26 cellular contexts compared by ENCODE assay signal in the genomic region with DNA sequence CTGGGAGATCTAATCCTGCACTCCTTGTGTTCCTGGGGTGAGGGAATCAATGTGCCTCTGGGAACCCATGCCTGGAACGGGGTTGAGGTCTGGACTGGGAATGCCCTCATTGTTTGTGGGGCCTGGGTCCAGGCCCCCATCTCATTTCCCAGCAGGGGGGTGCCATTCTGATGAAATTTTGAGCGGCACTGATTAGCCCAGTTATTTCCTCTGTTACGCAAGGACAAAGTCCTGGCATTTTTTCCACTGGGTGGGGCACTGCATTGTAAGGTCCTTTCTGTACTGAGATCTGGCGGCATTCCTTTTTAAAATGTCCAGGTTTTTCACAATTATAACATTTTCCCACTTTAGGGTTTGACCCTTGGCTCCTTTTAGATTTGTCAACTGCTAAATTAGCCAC. TPM values are rescaled to one million over a fixed set of nuclear protein-coding genes. Genes with fewer than 3 reads are reported as not detected.
A peak's percentile ranks its signal among the peaks of the same experiment; 100 is the strongest.
DNase-seq lines count a peak whose midpoint lies in the region; ATAC-seq and TF ChIP-seq lines count a peak whose summit lies in the region.
"Had no signal": no experiment of that assay in that cellular context is flagged by ENCODE, and none has a peak within 500 bp of the region (broad histone marks: within the 10 kb centered on the region; RNA-seq: fewer than 3 reads in every experiment).

No MANE protein-coding gene starts in this region.

- H2AK5ac ChIP-seq in trophoblast cell (ENCODE audit: low read length) = no peak overlapping the region

- H3K18ac ChIP-seq in trophoblast cell (ENCODE audit: low read length) = no peak overlapping the region

- H3K79me1 ChIP-seq in trophoblast cell (ENCODE audit: low read length) = peaks cover 4% of the 10 kb centered on the region

- peak; percentile 22 for DNase-seq in EL
- peak; percentile 2 to 35 for DNase-seq in dermis microvascular lymphatic vessel endothelial cell (ENCODE audit: low read depth in 2 of 2)
- DNase-seq in trophoblast cell = peak; percentile 65 to 85
- DNase-seq in psoas muscle = no peak
- no peak for DNase-seq in prostate gland (ENCODE audit: low spot score)
- DNase-seq in coronary artery (ENCODE audit: low spot score) = no peak
- DNase-seq: activated CD4-positive, alpha-beta T cell treated with anti-CD3 and anti-CD28 coated beads for 48 hours; activated CD8-positive, alpha-beta memory T cell treated with anti-CD3 and anti-CD28 coated beads for 24 hours; activated effector memory CD4-positive, alpha-beta T cell treated with anti-CD3 and anti-CD28 coated beads, Interleukin-2, amount 50 U/mL, for 16 hours; activated naive CD8-positive, alpha-beta T cell treated with anti-CD3 and anti-CD28 coated beads, Interleukin-2, amount 10 ng/mL, durations not matched to agents 7 days and 5 days; activated T-cell treated with anti-CD3 and anti-CD28 coated beads, Interleukin-2, amount 50 U/mL, for 1 hour; CD4-positive, alpha-beta memory T cell; NCI-H1436; NCI-H2107; NCI-H446 treated with DMSO at 0.1 percent for 48 hours; nephron progenitor cell; stimulated activated naive CD4-positive, alpha-beta T cell treated with Interleukin-2 at 50 U/mL for 16 hours had no signal

- no peaks in the 10 kb centered on the region for H3K79me2 ChIP-seq in trophoblast cell (ENCODE audit: control insufficient read depth, insufficient read depth, low read length, poor library complexity)
- H3K79me2 ChIP-seq: parathyroid adenoma had no signal

- H3K4ac ChIP-seq in trophoblast cell (ENCODE audit: low read depth, low read length) = no peak overlapping the region

- no peak overlapping the region for H3K4me2 ChIP-seq in trophoblast cell (ENCODE audit: low read length)

- H3K9me3 ChIP-seq in HUES6 (ENCODE audit: control insufficient read depth, insufficient read depth, low read depth, low read length) = peaks cover 47% of the 10 kb centered on the region
- peaks cover 5% of the 10 kb centered on the region for H3K9me3 ChIP-seq in trophoblast cell (ENCODE audit: insufficient read depth, low read depth, low read length)
- peaks cover 9% of the 10 kb centered on the region for H3K9me3 ChIP-seq in psoas muscle
- no peaks in the 10 kb centered on the region for H3K9me3 ChIP-seq in prostate gland

- no peak overlapping the region for H2BK5ac ChIP-seq in trophoblast cell (ENCODE audit: low read depth, low read length, poor library complexity)

- no peak overlapping the region for H3K14ac ChIP-seq in trophoblast cell (ENCODE audit: low read length)

- no peak overlapping the region for H4K8ac ChIP-seq in trophoblast cell (ENCODE audit: low read depth, low read length)

- no peak overlapping the region for H2AFZ ChIP-seq in trophoblast cell (ENCODE audit: insufficient read depth, low read length, poor library complexity)
- H2AFZ ChIP-seq: parathyroid adenoma had no signal

- H2BK12ac ChIP-seq in trophoblast cell (ENCODE audit: low read length) = no peak overlapping the region

- H3K4me1 ChIP-seq in HUES6 (ENCODE audit: control insufficient read depth, insufficient read depth, low read length) (peaks cover 19% of the 10 kb centered on the region; the same call in 1 of the 2 replicates), trophoblast cell (ENCODE audit: control insufficient read depth in 1 of 2, insufficient read depth in 2 of 2, low read length in 2 of 2) (peaks cover 6% of the 10 kb centered on the region in 2 experiments), psoas muscle (no peaks in the 10 kb centered on the region), prostate gland (replicated peaks) (no peaks in the 10 kb centered on the region)

- TF ChIP-seq POLR2A in prostate gland (IDR thresholded peaks at IDR 0.05) = no peak

- no peak for ATAC-seq in psoas muscle
- ATAC-seq in GM21786 (IDR thresholded peaks at IDR 0.05; ENCODE audit: unreplicated experiment) = no peak
- ATAC-seq: sciatic nerve had no signal

- H3K27ac ChIP-seq in HUES6 (ENCODE audit: low read depth, low read length) (peak overlapping the region; percentile 5; the same call in 1 of the 2 replicates), trophoblast cell (ENCODE audit: low read depth, low read length) (no peak overlapping the region), psoas muscle (no peak overlapping the region), prostate gland (no peak overlapping the region), coronary artery (peak overlapping the region in 1 of 2 donors; percentile 70)
- H3K27ac ChIP-seq: parathyroid adenoma, WERI-Rb-1 had no signal

- H4K91ac ChIP-seq in trophoblast cell (ENCODE audit: low read depth, low read length) = peak overlapping the region; percentile 53

- TF ChIP-seq CTCF in psoas muscle (IDR thresholded peaks at IDR 0.05) (no peak), prostate gland (IDR thresholded peaks at IDR 0.05) (no peak), coronary artery (IDR thresholded peaks at IDR 0.05) (no peak)

- no peak overlapping the region for H3K23ac ChIP-seq in trophoblast cell (ENCODE audit: low read length)

- H3K36me3 ChIP-seq in HUES6 (ENCODE audit: control insufficient read depth, insufficient read depth, low read length) (no peaks in the 10 kb centered on the region), trophoblast cell (ENCODE audit: control insufficient read depth in 1 of 2, insufficient read depth in 2 of 2, low read length in 2 of 2) (no peaks in the 10 kb centered on the region), psoas muscle (ENCODE audit: insufficient read depth in 1 of 2, low read depth in 1 of 2) (no peaks in the 10 kb centered on the region), prostate gland (no peaks in the 10 kb centered on the region)
- H3K36me3 ChIP-seq: WERI-Rb-1 had no signal

- H3K9ac ChIP-seq in HUES6 (ENCODE audit: low read length) = peak overlapping the region; percentile 11
- H3K9ac ChIP-seq in trophoblast cell (ENCODE audit: low read length) = no peak overlapping the region
- H3K9ac ChIP-seq: parathyroid adenoma had no signal

- H3K4me3 ChIP-seq in HUES6 (ENCODE audit: low read depth, low read length) (no peak overlapping the region), trophoblast cell (ENCODE audit: low read depth, low read length) (no peak overlapping the region), psoas muscle (no peak overlapping the region), prostate gland (no peak overlapping the region), coronary artery (no peak overlapping the region)

- H2BK120ac ChIP-seq in trophoblast cell (ENCODE audit: insufficient read depth, low read length, poor library complexity) = no peak overlapping the region

- intact Hi-C loops in psoas muscle (cut with DNase I) (no loop called here), prostate gland (cut with DNase I) (no loop called here)

- no peak overlapping the region for H4K12ac ChIP-seq in trophoblast cell (ENCODE audit: low read depth, low read length)

- no peaks in the 10 kb centered on the region for H3K27me3 ChIP-seq in HUES6 (ENCODE audit: control insufficient read depth, insufficient read depth, low read length)
- H3K27me3 ChIP-seq in trophoblast cell (ENCODE audit: insufficient read depth, low read length) = no peaks in the 10 kb centered on the region
- no peaks in the 10 kb centered on the region for H3K27me3 ChIP-seq in psoas muscle (ENCODE audit: insufficient read depth in 3 of 3, low read length in 2 of 3)
- H3K27me3 ChIP-seq in prostate gland (replicated peaks; ENCODE audit: insufficient read depth) = no peaks in the 10 kb centered on the region

- no CpG with 5 or more reads among the region's 4 CpGs for WGBS in trophoblast cell (ENCODE audit: extremely low coverage, insufficient coverage, insufficient read length)
- 54 to 63% (median 55%) methylated on average over 4 of the region's 4 CpGs for WGBS in psoas muscle, 3 donors
- 78% methylated on average over 4 of the region's 4 CpGs for WGBS in prostate gland

RNA-seq across cellular contexts. Expression of gene FPR3, which starts 14.8 kb away (rescaled TPM):
- total RNA-seq in dermis microvascular lymphatic vessel endothelial cell (under 0.01 and 0.13 TPM in 2 replicates), psoas muscle (1 to 10 TPM; 1.2 to 2.3 (median 1.8) TPM), prostate gland (1 to 10 TPM; 1.0 to 4.8 TPM)
- 0.03 and 0.04 TPM in 2 replicates for polyA plus RNA-seq in trophoblast cell (2013)
- polyA plus RNA-seq in psoas muscle = under 1 TPM; 0.27 to 0.66 (median 0.32) TPM
- total RNA-seq: astrocyte, fibroblast of villous mesenchyme had no signal
- polyA plus RNA-seq: CD4-positive, alpha-beta memory T cell; keratinocyte had no signal

RNA-seq across cellular contexts. Expression of gene FPR2, which starts 48.8 kb away (rescaled TPM):
- total RNA-seq in dermis microvascular lymphatic vessel endothelial cell = not detected in 2 replicates
- polyA plus RNA-seq in trophoblast cell (2013) = not detected in 2 replicates
- total RNA-seq in psoas muscle = under 1 TPM; 0.30 to 0.98 (median 0.68) TPM
- polyA plus RNA-seq in psoas muscle = under 1 TPM; 0.06 to 0.21 (median 0.08) TPM
- total RNA-seq in prostate gland = under 1 TPM in 1 of 2 donors, not detected in 1; 0.97 TPM
- total RNA-seq: activated naive CD8-positive, alpha-beta T cell treated with anti-CD3 and anti-CD28 coated beads, Interleukin-2, amount 10 ng/mL, durations not matched to agents 7 days and 5 days; astrocyte; CD4-positive, alpha-beta memory T cell; fibroblast of villous mesenchyme; temporal lobe had no signal
- polyA plus RNA-seq: CD4-positive, alpha-beta memory T cell had no signal

RNA-seq across cellular contexts. Expression of gene FPR1, which starts 58.1 kb away (rescaled TPM):
- total RNA-seq in dermis microvascular lymphatic vessel endothelial cell = not detected in 2 replicates
- 0.18 and 0.22 TPM in 2 replicates for polyA plus RNA-seq in trophoblast cell (2013)
- total RNA-seq in psoas muscle = 1 to 10 TPM; 1.5 to 6.7 (median 3.5) TPM
- polyA plus RNA-seq in psoas muscle = 1 to 10 TPM in 1 of 3 donors, under 1 TPM in 2; 0.45 to 2.1 (median 0.55) TPM
- 1 to 10 TPM in 1 of 2 donors, under 1 TPM in 1; 0.77 to 5.6 TPM for total RNA-seq in prostate gland
- total RNA-seq: activated naive CD8-positive, alpha-beta T cell treated with anti-CD3 and anti-CD28 coated beads, Interleukin-2, amount 10 ng/mL, durations not matched to agents 7 days and 5 days; astrocyte; CD4-positive, alpha-beta memory T cell; fibroblast of villous mesenchyme had no signal

Comparison
In these comparisons a context has a peak if more than half of its experiments do, and no peak if none do; other contexts are left out.
1. DNase-seq: peak in EL (single experiment), dermis microvascular lymphatic vessel endothelial cell (2 of 2) and trophoblast cell (2 of 2); none in psoas muscle (0 of 2), prostate gland (single experiment) and coronary artery (single experiment).